In genomic region chr17:30380643-30381419, GRCh38 we compare ENCODE assay signal across 8 cellular contexts. TPM values are rescaled to one million over a fixed set of nuclear protein-coding genes. Genes with fewer than 3 reads are reported as not detected.
DNase-seq lines count a peak whose midpoint lies in the region; ATAC-seq, FAIRE-seq and TF ChIP-seq lines count a peak whose summit lies in the region.

No MANE protein-coding gene starts in this region.

- FAIRE-seq in RCC 7860 (lab: Jason Lieb, UNC), result no peak

- peaks cover 15% of the 10 kb centered on the region; the same call in 1 of the 2 replicates for H4K20me1 ChIP-seq in PC-3 (ENCODE audit: low read length)

- CTCF ChIA-PET in PC-3 (lab: Charles Lee), result no interaction called here

- peak overlapping the region; percentile 75; the same call in 1 of the 2 replicates for H3K4me3 ChIP-seq in GM06990 (replicated peaks; ENCODE audit: low read depth, low read length)
- H3K4me3 ChIP-seq in PC-3 (ENCODE audit: low read length), result peak overlapping the region; percentile 89
- peak overlapping the region; percentile 89 for H3K4me3 ChIP-seq in epithelial cell of proximal tubule (ENCODE audit: low read depth, low read length)
- H3K4me3 ChIP-seq in prostate gland, result peak overlapping the region; percentile 92 to 94

- no peaks in the 10 kb centered on the region for H3F3A ChIP-seq in PC-3 (ENCODE audit: low read length, unreplicated experiment)

- no peaks in the 10 kb centered on the region for H3K9me3 ChIP-seq in PC-3 (ENCODE audit: low read length)
- H3K9me3 ChIP-seq in prostate gland, result no peaks in the 10 kb centered on the region

- peak overlapping the region; percentile 23; the same call in 1 of the 2 replicates for H3K9ac ChIP-seq in PC-3 (ENCODE audit: low read length)

- H2AFZ ChIP-seq in PC-3 (ENCODE audit: low read length), result no peak overlapping the region; the same call in 1 of the 2 replicates

- peak overlapping the region; percentile 88 for H3K4me2 ChIP-seq in PC-3 (ENCODE audit: low read length)

- BruUV-seq in PC-3 (replicated peaks; lab: Mats Ljungman, UMichigan), result no TSS peak

- TF ChIP-seq POLR2A in prostate gland (IDR thresholded peaks at IDR 0.05), result no peak

- DNase-seq in GM06990 (ENCODE audit: extremely low read depth, insufficient read length), result no peak
- no peak for DNase-seq in PC-3
- no peak for DNase-seq in epithelial cell of proximal tubule (ENCODE audit: low read depth)
- DNase-seq in prostate gland (ENCODE audit: low spot score), result no peak
- no peak for DNase-seq in GM19238 (ENCODE audit: insufficient read length, low spot score)
- DNase-seq in RCC 7860 (ENCODE audit: low spot score), result no peak
- no peak for DNase-seq in NCI-H1436 treated with DMSO at 0.1 percent for 48 hours (lab: John Stamatoyannopoulos, UW)

- H3K27ac ChIP-seq in PC-3 (ENCODE audit: low read length) (no peak overlapping the region), prostate gland (no peak overlapping the region)

- POLR2A ChIA-PET in PC-3 (lab: Charles Lee; ENCODE audit: unreplicated experiment), result no interaction called here

- H3K27me3 ChIP-seq in GM06990 (replicated peaks; ENCODE audit: control insufficient read depth, insufficient read depth, low read length) (no peaks in the 10 kb centered on the region), PC-3 (ENCODE audit: low read length) (no peaks in the 10 kb centered on the region), prostate gland (replicated peaks; ENCODE audit: insufficient read depth) (no peaks in the 10 kb centered on the region)

- peaks cover 47% of the 10 kb centered on the region for H3K79me2 ChIP-seq in PC-3 (ENCODE audit: low read length)

- no peaks in the 10 kb centered on the region for H3K36me3 ChIP-seq in GM06990 (ENCODE audit: control insufficient read depth, insufficient read depth, low read length)
- H3K36me3 ChIP-seq in PC-3 (ENCODE audit: low read depth, low read length), result 0 out of 2 replicates have a peak, but pooled peaks cover 3% of the 10 kb centered on the region
- H3K36me3 ChIP-seq in prostate gland, result no peaks in the 10 kb centered on the region

- ATAC-seq in PC-3 (no peak), HG02623 (IDR thresholded peaks at IDR 0.05; ENCODE audit: unreplicated experiment) (no peak)

- H3K9me2 ChIP-seq in PC-3 (replicated peaks; ENCODE audit: low read length), result no peaks in the 10 kb centered on the region

- H3K4me1 ChIP-seq in PC-3 (ENCODE audit: insufficient read depth, low read length), result peaks cover 33% of the 10 kb centered on the region
- peaks cover 8% of the 10 kb centered on the region for H3K4me1 ChIP-seq in prostate gland (replicated peaks)

- WGBS in prostate gland, result 43% methylated on average over 7 of the region's 7 CpGs

- TF ChIP-seq CTCF in GM06990 (IDR thresholded peaks at IDR 0.05; ENCODE audit: insufficient read depth, low read length, poor library complexity, severe bottlenecking) (no peak), PC-3 (conservative IDR thresholded peaks at IDR 0.05; ENCODE audit: low read depth, low read length) (no peak), epithelial cell of proximal tubule (conservative IDR thresholded peaks at IDR 0.05; ENCODE audit: low read depth, low read length) (no peak), prostate gland (IDR thresholded peaks at IDR 0.05) (no peak)

- intact Hi-C loops in PC-3 (cut with micrococcal nuclease) (no loop called here), prostate gland (cut with DNase I) (no loop called here)

RNA-seq across cellular contexts. Expression of gene CPD, which starts 2.1 kb away (rescaled TPM):
- total RNA-seq in PC-3 (2014; rRNA removed) (23.0 and 30.9 TPM in 2 replicates), epithelial cell of proximal tubule (49.7 and 124 TPM in 2 replicates), prostate gland (100 to 1,000 TPM; 102 to 126 TPM)

RNA-seq across cellular contexts. Expression of gene TMIGD1, which starts 47.0 kb away (rescaled TPM):
- total RNA-seq in PC-3 (2014; rRNA removed) (not detected in 2 replicates), epithelial cell of proximal tubule (not detected in 2 replicates), prostate gland (not detected)
